ENCODE assay signal across 10 cellular contexts in genomic region chr2:230664128-230664527, GRCh38. TPM values are rescaled to one million over a fixed set of nuclear protein-coding genes. Genes with fewer than 3 reads are reported as not detected.
DNase-seq lines count a peak whose midpoint lies in the region; ATAC-seq and TF ChIP-seq lines count a peak whose summit lies in the region.
"Had no signal": no experiment of that assay in that cellular context is flagged by ENCODE, and none has a peak within 500 bp of the region (broad histone marks: within the 10 kb centered on the region; RNA-seq: fewer than 3 reads in every experiment).

No MANE protein-coding gene starts in this region.

- CTCF ChIA-PET in CD8-positive, alpha-beta T cell (lab: Charles Lee) = no interaction called here
- CTCF ChIA-PET in activated CD8-positive, alpha-beta memory T cell treated with anti-CD3 and anti-CD28 coated beads, Interleukin-2, amount 10 ng/mL, durations not matched to agents 7 days and 5 days (lab: Charles Lee) = interaction anchor here (1.0 to 2.0 kb wide), 4 partner anchors 11 to 31 kb away, joined by 3 to 6 read pairs (median 4); no protein-coding TSS in a partner anchor

- H3K4me3 ChIP-seq in CD8-positive, alpha-beta T cell (ENCODE audit: low read depth, low read length) = no peak overlapping the region
- H3K4me3 ChIP-seq in GM23248 (no peak overlapping the region), left ventricle myocardium inferior (no peak overlapping the region), MM.1S (ENCODE audit: low read length) (no peak overlapping the region)

- no peak overlapping the region for H3K27ac ChIP-seq in CD8-positive, alpha-beta T cell (ENCODE audit: low read depth, low read length)
- no peak overlapping the region for H3K27ac ChIP-seq in GM23248
- H3K27ac ChIP-seq in left ventricle myocardium inferior (replicated peaks) = no peak overlapping the region
- no peak overlapping the region for H3K27ac ChIP-seq in MM.1S (ENCODE audit: low read length)

- peak overlapping the region; percentile 72 for H3K27ac Mint-ChIP-seq in CD8-positive, alpha-beta T cell
- peak overlapping the region; percentile 99 for H3K27ac Mint-ChIP-seq in activated CD8-positive, alpha-beta memory T cell treated with anti-CD3 and anti-CD28 coated beads, Interleukin-2, amount 10 ng/mL, durations not matched to agents 7 days and 5 days

- in situ Hi-C loops in GM23248 (cut with MboI) = no loop called here

- POLR2A ChIA-PET in CD8-positive, alpha-beta T cell (lab: Charles Lee) = interaction anchor here (0.6 kb wide), 1 partner anchor 319 kb away, joined by 4 read pairs; no protein-coding TSS in a partner anchor

- no peaks in the 10 kb centered on the region for H3K36me3 ChIP-seq in CD8-positive, alpha-beta T cell (ENCODE audit: insufficient read depth, low read length)
- H3K36me3 ChIP-seq in GM23248 (ENCODE audit: low read depth) = no peaks in the 10 kb centered on the region
- no peaks in the 10 kb centered on the region for H3K36me3 ChIP-seq in left ventricle myocardium inferior
- no peaks in the 10 kb centered on the region for H3K36me3 ChIP-seq in MM.1S (replicated peaks; ENCODE audit: insufficient read depth, low read length)

- no peaks in the 10 kb centered on the region for H3K27me3 ChIP-seq in CD8-positive, alpha-beta T cell (ENCODE audit: insufficient read depth, low read length)
- H3K27me3 ChIP-seq in GM23248 (replicated peaks; ENCODE audit: insufficient read depth) (no peaks in the 10 kb centered on the region), left ventricle myocardium inferior (ENCODE audit: low read depth) (no peaks in the 10 kb centered on the region), MM.1S (replicated peaks; ENCODE audit: insufficient read depth, low read length) (no peaks in the 10 kb centered on the region)

- 65 to 80% methylated on average over 4 of the region's 4 CpGs for WGBS in GM23248 (ENCODE audit: low coverage in 1 of 2, low lambda C conversion rate in 2 of 2, missing lambda C conversion rate in 2 of 2), 2 experiments

- DNase-seq in CD8-positive, alpha-beta T cell = no peak
- DNase-seq in GM23248 = peak; percentile 51
- DNase-seq in activated CD8-positive, alpha-beta memory T cell treated with anti-CD3 and anti-CD28 coated beads, Interleukin-2, amount 10 ng/mL, durations not matched to agents 7 days and 5 days = peak; percentile 77
- peak; percentile 66 for DNase-seq in left ventricle myocardium inferior
- no peak for DNase-seq in MM.1S
- DNase-seq: hippocampal formation had no signal

- ATAC-seq in CD8-positive, alpha-beta T cell = no peak
- ATAC-seq in activated CD8-positive, alpha-beta memory T cell treated with anti-CD3 and anti-CD28 coated beads, Interleukin-2, amount 10 ng/mL, durations not matched to agents 7 days and 5 days = peak; percentile 12
- ATAC-seq in GM19328 (IDR thresholded peaks at IDR 0.05; ENCODE audit: unreplicated experiment) = no peak
- ATAC-seq in HG02623 (IDR thresholded peaks at IDR 0.05; ENCODE audit: unreplicated experiment) = no peak
- no peak for ATAC-seq in HG03175 (IDR thresholded peaks at IDR 0.05; ENCODE audit: unreplicated experiment)
- ATAC-seq: activated CD4-positive, CD25-positive, alpha-beta regulatory T cell treated with anti-CD3 and anti-CD28 coated beads, Interleukin-2, amount 50 U/mL, for 24 hours had no signal

- no peaks in the 10 kb centered on the region for H3K9me2 ChIP-seq in GM23248 (ENCODE audit: insufficient read depth)
- H3K9me2 ChIP-seq in MM.1S (replicated peaks; ENCODE audit: insufficient read depth, low read length) = no peaks in the 10 kb centered on the region

- intact Hi-C loops in CD8-positive, alpha-beta T cell (cut with DNase I, micrococcal nuclease) = loop anchor here in 1 of 2 experiments (5.0 kb wide), 3 partner anchors 48 to 133 kb away; partner anchors contain the start of gene CAB39
- intact Hi-C loops in left ventricle myocardium inferior (cut with micrococcal nuclease) = no loop called here

- no peaks in the 10 kb centered on the region for H3K27me3 Mint-ChIP-seq in CD8-positive, alpha-beta T cell (ENCODE audit: low read depth)
- H3K27me3 Mint-ChIP-seq in activated CD8-positive, alpha-beta memory T cell treated with anti-CD3 and anti-CD28 coated beads, Interleukin-2, amount 10 ng/mL, durations not matched to agents 7 days and 5 days = no peaks in the 10 kb centered on the region

- no peak overlapping the region for H2AFZ ChIP-seq in GM23248
- no peak overlapping the region for H2AFZ ChIP-seq in MM.1S (ENCODE audit: low read length)

- H3K4me2 ChIP-seq in GM23248 (ENCODE audit: unreplicated experiment) (no peak overlapping the region), MM.1S (ENCODE audit: low read depth, low read length) (no peak overlapping the region)

- no peaks in the 10 kb centered on the region for H3K79me2 ChIP-seq in GM23248 (ENCODE audit: insufficient read depth)
- H3K79me2 ChIP-seq in MM.1S (ENCODE audit: low read length) = no peaks in the 10 kb centered on the region

- H3F3A ChIP-seq in GM23248 (ENCODE audit: insufficient read depth) (no peaks in the 10 kb centered on the region), MM.1S (ENCODE audit: insufficient read depth, low read length) (peaks cover 27% of the 10 kb centered on the region)

- H4K20me1 ChIP-seq in GM23248 (ENCODE audit: insufficient read depth) (no peaks in the 10 kb centered on the region), MM.1S (ENCODE audit: insufficient read depth, low read length) (no peaks in the 10 kb centered on the region)

- H3K9me3 ChIP-seq in CD8-positive, alpha-beta T cell (ENCODE audit: low read length) = no peaks in the 10 kb centered on the region
- H3K9me3 ChIP-seq in GM23248 (ENCODE audit: low read depth) = no peaks in the 10 kb centered on the region
- H3K9me3 ChIP-seq in left ventricle myocardium inferior (replicated peaks) = no peaks in the 10 kb centered on the region
- no peaks in the 10 kb centered on the region for H3K9me3 ChIP-seq in MM.1S (replicated peaks; ENCODE audit: insufficient read depth, low read length)

- no peak for TF ChIP-seq CTCF in CD8-positive, alpha-beta T cell (IDR thresholded peaks at IDR 0.05)
- TF ChIP-seq CTCF in left ventricle myocardium inferior (IDR thresholded peaks at IDR 0.05; ENCODE audit: borderline replicate concordance) (no peak), MM.1S (IDR thresholded peaks at IDR 0.05; ENCODE audit: low read length) (no peak)

- no peak overlapping the region for H3K4me3 Mint-ChIP-seq in CD8-positive, alpha-beta T cell
- H3K4me3 Mint-ChIP-seq in activated CD8-positive, alpha-beta memory T cell treated with anti-CD3 and anti-CD28 coated beads, Interleukin-2, amount 10 ng/mL, durations not matched to agents 7 days and 5 days = peak overlapping the region; percentile 59

- no peaks in the 10 kb centered on the region for H3K36me3 Mint-ChIP-seq in CD8-positive, alpha-beta T cell
- no peaks in the 10 kb centered on the region for H3K36me3 Mint-ChIP-seq in activated CD8-positive, alpha-beta memory T cell treated with anti-CD3 and anti-CD28 coated beads, Interleukin-2, amount 10 ng/mL, durations not matched to agents 7 days and 5 days

- no peak overlapping the region for H3K9ac ChIP-seq in GM23248
- no peak overlapping the region for H3K9ac ChIP-seq in MM.1S (ENCODE audit: low read length)

- no peaks in the 10 kb centered on the region for H3K9me3 Mint-ChIP-seq in CD8-positive, alpha-beta T cell
- H3K9me3 Mint-ChIP-seq in activated CD8-positive, alpha-beta memory T cell treated with anti-CD3 and anti-CD28 coated beads, Interleukin-2, amount 10 ng/mL, durations not matched to agents 7 days and 5 days (ENCODE audit: low read depth) = no peaks in the 10 kb centered on the region

- peaks cover 83% of the 10 kb centered on the region for H3K4me1 ChIP-seq in CD8-positive, alpha-beta T cell (ENCODE audit: insufficient read depth, low read length)
- H3K4me1 ChIP-seq in GM23248 (ENCODE audit: insufficient read depth) (peaks cover 11% of the 10 kb centered on the region), left ventricle myocardium inferior (peaks cover 39% of the 10 kb centered on the region), MM.1S (ENCODE audit: low read length) (peaks cover 59% of the 10 kb centered on the region)

- peaks cover 86% of the 10 kb centered on the region for H3K4me1 Mint-ChIP-seq in CD8-positive, alpha-beta T cell (ENCODE audit: low read depth)
- peaks cover 99% of the 10 kb centered on the region for H3K4me1 Mint-ChIP-seq in activated CD8-positive, alpha-beta memory T cell treated with anti-CD3 and anti-CD28 coated beads, Interleukin-2, amount 10 ng/mL, durations not matched to agents 7 days and 5 days

RNA-seq across cellular contexts. Expression of gene CAB39, which starts 48.5 kb away (rescaled TPM):
- total RNA-seq in CD8-positive, alpha-beta T cell = 10 to 100 TPM; 36.4 to 42.6 TPM
- 49.1 and 52.1 TPM in 2 replicates for total RNA-seq in GM23248 (2014; rRNA removed; shearing (Covaris generic))
- 22.7 and 23.1 TPM in 2 replicates for polyA plus RNA-seq in GM23248 (2016; fragmentation: Nextera tagmentation; extraction: Ambion mirVana)
- total RNA-seq in activated CD8-positive, alpha-beta memory T cell treated with anti-CD3 and anti-CD28 coated beads, Interleukin-2, amount 10 ng/mL, durations not matched to agents 7 days and 5 days = 100 to 1,000 TPM; 148 to 174 TPM
- 92.2 TPM for total RNA-seq in left ventricle myocardium inferior

Comparison
In these comparisons a context has a peak if more than half of its experiments do, and no peak if none do; other contexts are left out.
1. DNase-seq: peak in GM23248 (single experiment), activated CD8-positive, alpha-beta memory T cell treated with anti-CD3 and anti-CD28 coated beads, Interleukin-2, amount 10 ng/mL, durations not matched to agents 7 days and 5 days (single experiment) and left ventricle myocardium inferior (single experiment); none in CD8-positive, alpha-beta T cell (0 of 7) and MM.1S (single experiment).